In genomic region chr13:91167706-91168459, GRCh38 we compare ENCODE assay signal across 18 cellular contexts.
"Had no signal": no experiment of that assay in that cellular context is flagged by ENCODE, and none has a peak within 500 bp of the region (broad histone marks: within the 10 kb centered on the region; RNA-seq: fewer than 3 reads in every experiment).

No MANE protein-coding gene starts in this region.

- H3K4me3 Mint-ChIP-seq: activated CD4-positive, alpha-beta T cell treated with anti-CD3 and anti-CD28 coated beads, Interleukin-2, amount 10 ng/mL, durations not matched to agents 7 days and 5 days; activated naive CD8-positive, alpha-beta T cell treated with anti-CD3 and anti-CD28 coated beads for 36 hours; brain; naive B cell; stimulated activated memory B cell treated with anti-CD40 and anti-IgM and Interleukin-4, amounts not matched to agents 10 μg/mL and 1 μg/mL and 100 μg/mL, for 72 hours; T-helper 2 cell treated with Interferon-gamma antibody and Interleukin-4, amounts not matched to agents 5 μg/mL and 100 μg/mL, for 36 hours; type B pancreatic cell had no signal

- H3K4me1 Mint-ChIP-seq: activated CD4-positive, alpha-beta T cell treated with anti-CD3 and anti-CD28 coated beads, Interleukin-2, amount 10 ng/mL, durations not matched to agents 7 days and 5 days; activated naive CD8-positive, alpha-beta T cell treated with anti-CD3 and anti-CD28 coated beads for 36 hours; naive B cell; stimulated activated memory B cell treated with anti-CD40 and anti-IgM and Interleukin-4, amounts not matched to agents 10 μg/mL and 1 μg/mL and 100 μg/mL, for 72 hours had no signal

- H3K27ac Mint-ChIP-seq: activated CD4-positive, alpha-beta T cell treated with anti-CD3 and anti-CD28 coated beads, Interleukin-2, amount 10 ng/mL, durations not matched to agents 7 days and 5 days; activated naive CD8-positive, alpha-beta T cell treated with anti-CD3 and anti-CD28 coated beads for 36 hours; brain; naive B cell; stimulated activated memory B cell treated with anti-CD40 and anti-IgM and Interleukin-4, amounts not matched to agents 10 μg/mL and 1 μg/mL and 100 μg/mL, for 72 hours; T-helper 2 cell treated with Interferon-gamma antibody and Interleukin-4, amounts not matched to agents 5 μg/mL and 100 μg/mL, for 36 hours; type B pancreatic cell had no signal

- H3K27me3 Mint-ChIP-seq: activated CD4-positive, alpha-beta T cell treated with anti-CD3 and anti-CD28 coated beads, Interleukin-2, amount 10 ng/mL, durations not matched to agents 7 days and 5 days; activated naive CD8-positive, alpha-beta T cell treated with anti-CD3 and anti-CD28 coated beads for 36 hours; stimulated activated memory B cell treated with anti-CD40 and anti-IgM and Interleukin-4, amounts not matched to agents 10 μg/mL and 1 μg/mL and 100 μg/mL, for 72 hours; type B pancreatic cell had no signal

- ATAC-seq: stimulated activated memory B cell treated with anti-CD40 and anti-IgM and Interleukin-4, amounts not matched to agents 10 μg/mL and 1 μg/mL and 100 μg/mL, for 72 hours had no signal

- H3K9me3 Mint-ChIP-seq: activated CD4-positive, alpha-beta T cell treated with anti-CD3 and anti-CD28 coated beads, Interleukin-2, amount 10 ng/mL, durations not matched to agents 7 days and 5 days; activated naive CD8-positive, alpha-beta T cell treated with anti-CD3 and anti-CD28 coated beads for 36 hours; naive B cell; stimulated activated memory B cell treated with anti-CD40 and anti-IgM and Interleukin-4, amounts not matched to agents 10 μg/mL and 1 μg/mL and 100 μg/mL, for 72 hours; T-helper 2 cell treated with Interferon-gamma antibody and Interleukin-4, amounts not matched to agents 5 μg/mL and 100 μg/mL, for 36 hours had no signal

- DNase-seq: activated CD4-positive, alpha-beta T cell treated with anti-CD3 and anti-CD28 coated beads, Interleukin-2, amount 10 ng/mL, durations not matched to agents 7 days and 5 days; activated naive CD8-positive, alpha-beta T cell treated with anti-CD3 and anti-CD28 coated beads for 36 hours; amygdala; central memory CD4-positive, alpha-beta T cell; cortex of kidney; effector CD4-positive, alpha-beta T cell; esophagus squamous epithelium; foreskin fibroblast; glutamatergic neuron; hypothalamus; left ventricle myocardium inferior; naive B cell; retina; stimulated activated CD4-positive, alpha-beta T cell treated with anti-CD3 and anti-CD28 coated beads, Interleukin-2, amount 100 ng/mL, for 48 hours had no signal
